ENCODE assay signal across 13 cellular contexts in genomic region chr9:86732514-86732913, GRCh38.
DNase-seq lines count a peak whose midpoint lies in the region; ATAC-seq and TF ChIP-seq lines count a peak whose summit lies in the region.
"Had no signal": no experiment of that assay in that cellular context is flagged by ENCODE, and none has a peak within 500 bp of the region (broad histone marks: within the 10 kb centered on the region; RNA-seq: fewer than 3 reads in every experiment).

No MANE protein-coding gene starts in this region.

- H3K27ac ChIP-seq in SJCRH30: peak overlapping the region; percentile 74
- H3K27ac ChIP-seq in CD8-positive, alpha-beta memory T cell (ENCODE audit: low read depth, low read length): no peak overlapping the region

- no peak for ATAC-seq in HG03432 (IDR thresholded peaks at IDR 0.05; ENCODE audit: unreplicated experiment)
- ATAC-seq: stimulated activated naive CD8-positive, alpha-beta T cell treated with anti-CD3 and anti-CD28 coated beads, Interleukin-15, Interleukin-2, amounts not matched to agents 100 U/mL and 50 U/mL, for 24 hours had no signal

- H3K36me3 Mint-ChIP-seq in CD8-positive, alpha-beta memory T cell: no peaks in the 10 kb centered on the region

- no peaks in the 10 kb centered on the region for H3K27me3 ChIP-seq in SJCRH30
- H3K27me3 ChIP-seq in CD8-positive, alpha-beta memory T cell (ENCODE audit: insufficient read depth, low read length, poor library complexity, severe bottlenecking): no peaks in the 10 kb centered on the region

- H3K36me3 ChIP-seq in SJCRH30: no peaks in the 10 kb centered on the region
- no peaks in the 10 kb centered on the region for H3K36me3 ChIP-seq in CD8-positive, alpha-beta memory T cell (ENCODE audit: insufficient read depth, low read length)

- POLR2A ChIA-PET in CD8-positive, alpha-beta memory T cell (lab: Charles Lee): no interaction called here

- H3K4me1 Mint-ChIP-seq in CD8-positive, alpha-beta memory T cell: no peaks in the 10 kb centered on the region

- DNase-seq in Daoy (ENCODE audit: low read depth): peak; percentile 90
- peak; percentile 77 to 86 for DNase-seq in SJCRH30
- DNase-seq in fibroblast of mammary gland (ENCODE audit: low read depth): peak; percentile 100
- peak; percentile 98 for DNase-seq in retinal pigment epithelial cell (ENCODE audit: low read depth)
- no peak for DNase-seq in CD8-positive, alpha-beta memory T cell
- no peak for DNase-seq in activated CD4-positive, alpha-beta T cell treated with anti-CD3 and anti-CD28 coated beads, Interleukin-2, amount 50 U/mL, for 1 hour
- no peak for DNase-seq in NCI-H1694 (lab: John Stamatoyannopoulos, UW)
- DNase-seq: activated naive CD4-positive, alpha-beta T cell treated with anti-CD3 and anti-CD28 coated beads for 36 hours; CD4-positive, alpha-beta T cell; midbrain; MV-4-11; stimulated activated naive CD8-positive, alpha-beta T cell treated with anti-CD3 and anti-CD28 coated beads, Interleukin-15, Interleukin-2, amounts not matched to agents 100 U/mL and 50 U/mL, for 24 hours had no signal

- CTCF ChIA-PET in CD8-positive, alpha-beta memory T cell (lab: Charles Lee): no interaction called here

- no peaks in the 10 kb centered on the region for H3K9me3 ChIP-seq in SJCRH30 (replicated peaks)
- H3K9me3 ChIP-seq in CD8-positive, alpha-beta memory T cell (ENCODE audit: low read length): no peaks in the 10 kb centered on the region

- H3K27me3 Mint-ChIP-seq in CD8-positive, alpha-beta memory T cell: peaks cover 4% of the 10 kb centered on the region in 2 donors
- H3K27me3 Mint-ChIP-seq: CD4-positive, alpha-beta T cell had no signal

- H3K27ac Mint-ChIP-seq in CD8-positive, alpha-beta memory T cell: no peak overlapping the region
- H3K27ac Mint-ChIP-seq: activated naive CD4-positive, alpha-beta T cell treated with anti-CD3 and anti-CD28 coated beads for 36 hours; CD4-positive, alpha-beta T cell had no signal

- TF ChIP-seq CTCF in fibroblast of mammary gland (conservative IDR thresholded peaks at IDR 0.05; ENCODE audit: control insufficient read depth, insufficient read depth, low read depth, low read length): no peak
- TF ChIP-seq CTCF in retinal pigment epithelial cell (conservative IDR thresholded peaks at IDR 0.05; ENCODE audit: low read depth, low read length): no peak

- no peak overlapping the region for H3K4me3 ChIP-seq in SJCRH30
- no peak overlapping the region for H3K4me3 ChIP-seq in fibroblast of mammary gland (ENCODE audit: control insufficient read depth, low read depth, low read length)
- no peak overlapping the region for H3K4me3 ChIP-seq in retinal pigment epithelial cell (ENCODE audit: low read length)
- no peak overlapping the region for H3K4me3 ChIP-seq in CD8-positive, alpha-beta memory T cell (ENCODE audit: low read length)

- no peak overlapping the region for H3K4me3 Mint-ChIP-seq in CD8-positive, alpha-beta memory T cell
- H3K4me3 Mint-ChIP-seq: activated naive CD4-positive, alpha-beta T cell treated with anti-CD3 and anti-CD28 coated beads for 36 hours; CD4-positive, alpha-beta T cell had no signal

- H3K4me1 ChIP-seq in SJCRH30: peaks cover 45% of the 10 kb centered on the region
- no peaks in the 10 kb centered on the region for H3K4me1 ChIP-seq in CD8-positive, alpha-beta memory T cell (ENCODE audit: insufficient read depth, low read length)

- H3K9me3 Mint-ChIP-seq in CD8-positive, alpha-beta memory T cell: no peaks in the 10 kb centered on the region
- H3K9me3 Mint-ChIP-seq: activated naive CD4-positive, alpha-beta T cell treated with anti-CD3 and anti-CD28 coated beads for 36 hours; CD4-positive, alpha-beta T cell had no signal

Comparison
In these comparisons a context has a peak if more than half of its experiments do, and no peak if none do; other contexts are left out.
1. DNase-seq: peak in Daoy (single experiment), SJCRH30 (2 of 2), fibroblast of mammary gland (single experiment) and retinal pigment epithelial cell (single experiment); none in CD8-positive, alpha-beta memory T cell (0 of 5), activated CD4-positive, alpha-beta T cell treated with anti-CD3 and anti-CD28 coated beads, Interleukin-2, amount 50 U/mL, for 1 hour (single experiment) and NCI-H1694 (single experiment).